In genomic region chrX:104270212-104270611, GRCh38 we compare ENCODE assay signal across 25 cellular contexts. TPM values are rescaled to one million over a fixed set of nuclear protein-coding genes. Genes with fewer than 3 reads are reported as not detected.
DNase-seq lines count a peak whose midpoint lies in the region; ATAC-seq and TF ChIP-seq lines count a peak whose summit lies in the region.
"Had no signal": no experiment of that assay in that cellular context is flagged by ENCODE, and none has a peak within 500 bp of the region (broad histone marks: within the 10 kb centered on the region; RNA-seq: fewer than 3 reads in every experiment).

No MANE protein-coding gene starts in this region.

- H3K4me3 ChIP-seq in GM23338, result no peak overlapping the region
- no peak overlapping the region for H3K4me3 ChIP-seq in naive thymus-derived CD4-positive, alpha-beta T cell (ENCODE audit: low read length)
- H3K4me3 ChIP-seq in effector memory CD4-positive, alpha-beta T cell (ENCODE audit: insufficient read depth, low read depth, low read length, poor library complexity, severe bottlenecking), result no peak overlapping the region
- H3K4me3 ChIP-seq: HAP-1 had no signal

- BruUV-seq in Calu3 (replicated peaks; lab: Mats Ljungman, UMichigan), result no TSS peak

- no peaks in the 10 kb centered on the region for H3K4me1 Mint-ChIP-seq in Calu3 (ENCODE audit: low read depth, unreplicated experiment)
- H3K4me1 Mint-ChIP-seq in GM23338, result peaks cover 4% of the 10 kb centered on the region; the same call in 2 of the 3 replicates
- no peaks in the 10 kb centered on the region for H3K4me1 Mint-ChIP-seq in activated T-helper 17 cell treated with anti-CD3 and anti-CD28 coated beads, Interleukin-2, amount 50 U/mL, for 72 hours
- H3K4me1 Mint-ChIP-seq in naive thymus-derived CD4-positive, alpha-beta T cell, result peaks cover 0 to 5% (median 0%) of the 10 kb centered on the region in 7 donors
- H3K4me1 Mint-ChIP-seq: IgD-negative memory B cell had no signal

- H3K36me3 ChIP-seq in GM23338 (ENCODE audit: insufficient read depth), result no peaks in the 10 kb centered on the region
- H3K36me3 ChIP-seq in naive thymus-derived CD4-positive, alpha-beta T cell (ENCODE audit: control insufficient read depth in 2 of 3, insufficient read depth in 3 of 3, low read length in 3 of 3), result no peaks in the 10 kb centered on the region
- H3K36me3 ChIP-seq in effector memory CD4-positive, alpha-beta T cell (ENCODE audit: control insufficient read depth, insufficient read depth, low read length), result no peaks in the 10 kb centered on the region
- H3K36me3 ChIP-seq: gastroesophageal sphincter, HAP-1, upper lobe of left lung had no signal

- H4K20me1 ChIP-seq in GM23338 (replicated peaks; ENCODE audit: insufficient read depth), result no peaks in the 10 kb centered on the region

- H3K4me1 ChIP-seq in GM23338 (ENCODE audit: insufficient read depth), result no peaks in the 10 kb centered on the region
- H3K4me1 ChIP-seq in naive thymus-derived CD4-positive, alpha-beta T cell (ENCODE audit: control insufficient read depth in 2 of 2, insufficient read depth in 2 of 2, low read length in 2 of 2), result no peaks in the 10 kb centered on the region
- no peaks in the 10 kb centered on the region for H3K4me1 ChIP-seq in effector memory CD4-positive, alpha-beta T cell (ENCODE audit: control insufficient read depth, insufficient read depth, low read length, poor library complexity, severe bottlenecking)
- H3K4me1 ChIP-seq: gastroesophageal sphincter, HAP-1, upper lobe of left lung had no signal

- H3K4me2 ChIP-seq in GM23338, result no peak overlapping the region

- H3K27me3 ChIP-seq in GM23338 (ENCODE audit: insufficient read depth), result peaks cover 37% of the 10 kb centered on the region
- H3K27me3 ChIP-seq in naive thymus-derived CD4-positive, alpha-beta T cell (ENCODE audit: control insufficient read depth in 2 of 2, insufficient read depth in 2 of 2, low read length in 2 of 2), result no peaks in the 10 kb centered on the region
- H3K27me3 ChIP-seq in effector memory CD4-positive, alpha-beta T cell (replicated peaks; ENCODE audit: control insufficient read depth, insufficient read depth, low read length, poor library complexity, severe bottlenecking), result peaks cover 3% of the 10 kb centered on the region
- H3K27me3 ChIP-seq: upper lobe of left lung had no signal

- TF ChIP-seq CTCF in Calu3 (IDR thresholded peaks at IDR 0.05; ENCODE audit: unreplicated experiment) (peak; percentile 1), GM23338 (conservative IDR thresholded peaks at IDR 0.05; ENCODE audit: low read depth in 2 of 2) (peak in 1 of 2 experiments; percentile 20; a peak in 1 of 4 replicates)

- H3K9me3 Mint-ChIP-seq in Calu3 (ENCODE audit: low read depth, unreplicated experiment) (no peaks in the 10 kb centered on the region), GM23338 (no peaks in the 10 kb centered on the region)
- no peaks in the 10 kb centered on the region for H3K9me3 Mint-ChIP-seq in activated T-helper 17 cell treated with anti-CD3 and anti-CD28 coated beads, Interleukin-2, amount 50 U/mL, for 72 hours
- H3K9me3 Mint-ChIP-seq in naive thymus-derived CD4-positive, alpha-beta T cell, result no peaks in the 10 kb centered on the region
- H3K9me3 Mint-ChIP-seq: activated CD4-positive, alpha-beta T cell treated with anti-CD3 and anti-CD28 coated beads, Interleukin-2, amount 10 ng/mL, durations not matched to agents 7 days and 5 days; IgD-negative memory B cell had no signal

- H3F3A ChIP-seq in GM23338 (replicated peaks; ENCODE audit: low read depth), result no peaks in the 10 kb centered on the region

- H3K36me3 Mint-ChIP-seq in Calu3 (ENCODE audit: insufficient read depth, unreplicated experiment) (no peaks in the 10 kb centered on the region), GM23338 (ENCODE audit: low read depth) (no peaks in the 10 kb centered on the region)
- no peaks in the 10 kb centered on the region for H3K36me3 Mint-ChIP-seq in activated T-helper 17 cell treated with anti-CD3 and anti-CD28 coated beads, Interleukin-2, amount 50 U/mL, for 72 hours (ENCODE audit: low read depth)
- no peaks in the 10 kb centered on the region for H3K36me3 Mint-ChIP-seq in naive thymus-derived CD4-positive, alpha-beta T cell
- H3K36me3 Mint-ChIP-seq: IgD-negative memory B cell had no signal

- H2AFZ ChIP-seq in GM23338, result no peak overlapping the region

- DNase-seq in Calu3 (no peak), GM23338 (ENCODE audit: low spot score) (peak; percentile 47), NCI-H146 treated with DMSO at 0.1 percent for 48 hours (lab: John Stamatoyannopoulos, UW; ENCODE audit: unreplicated experiment) (no peak), G401 (ENCODE audit: low spot score) (no peak)
- no peak for DNase-seq in naive thymus-derived CD4-positive, alpha-beta T cell
- no peak for DNase-seq in effector memory CD4-positive, alpha-beta T cell
- no peak for DNase-seq in stimulated activated CD4-positive, alpha-beta T cell treated with anti-CD3 and anti-CD28 coated beads, Interleukin-4, amount 100 ng/mL, for 1 hour
- DNase-seq: activated effector memory CD4-positive, alpha-beta T cell treated with Interleukin-2 at 50 U/mL for 16 hours; left ventricle myocardium superior; MV-4-11; NCI-H510A; stimulated activated naive CD4-positive, alpha-beta T cell treated with Interleukin-2 at 50 U/mL for 16 hours; upper lobe of left lung had no signal

- no peaks in the 10 kb centered on the region for H3K9me3 ChIP-seq in naive thymus-derived CD4-positive, alpha-beta T cell (ENCODE audit: control insufficient read depth in 2 of 3, low read length in 3 of 3)
- no peaks in the 10 kb centered on the region for H3K9me3 ChIP-seq in effector memory CD4-positive, alpha-beta T cell (ENCODE audit: control insufficient read depth, low read length)
- H3K9me3 ChIP-seq: gastroesophageal sphincter, HAP-1, upper lobe of left lung had no signal

- H3K27me3 Mint-ChIP-seq in Calu3 (ENCODE audit: unreplicated experiment) (peaks cover 14% of the 10 kb centered on the region), GM23338 (ENCODE audit: insufficient read depth, low read depth, poor library complexity) (peaks cover 13% of the 10 kb centered on the region)
- H3K27me3 Mint-ChIP-seq in activated T-helper 17 cell treated with anti-CD3 and anti-CD28 coated beads, Interleukin-2, amount 50 U/mL, for 72 hours, result peaks cover 7% of the 10 kb centered on the region
- peaks cover 0 to 17% (median 16%) of the 10 kb centered on the region in 5 donors for H3K27me3 Mint-ChIP-seq in naive thymus-derived CD4-positive, alpha-beta T cell

- H3K27ac Mint-ChIP-seq in Calu3 (ENCODE audit: unreplicated experiment) (no peak overlapping the region), GM23338 (no peak overlapping the region)
- no peak overlapping the region for H3K27ac Mint-ChIP-seq in activated T-helper 17 cell treated with anti-CD3 and anti-CD28 coated beads, Interleukin-2, amount 50 U/mL, for 72 hours
- H3K27ac Mint-ChIP-seq in naive thymus-derived CD4-positive, alpha-beta T cell, result no peak overlapping the region
- H3K27ac Mint-ChIP-seq: activated CD4-positive, alpha-beta T cell treated with anti-CD3 and anti-CD28 coated beads, Interleukin-2, amount 10 ng/mL, durations not matched to agents 7 days and 5 days; IgD-negative memory B cell had no signal

- no peaks in the 10 kb centered on the region for H3K79me2 ChIP-seq in GM23338 (replicated peaks; ENCODE audit: insufficient read depth)

- no peaks in the 10 kb centered on the region for H3K9me2 ChIP-seq in GM23338 (ENCODE audit: insufficient read depth)

- CTCF ChIA-PET in Calu3 (lab: Charles Lee), result interaction anchor here (1.6 kb wide), 1 partner anchor 104 kb away, joined by 5 read pairs; the partner anchor contains the start of gene FAM199X
- CTCF ChIA-PET in naive thymus-derived CD4-positive, alpha-beta T cell (lab: Charles Lee), result no interaction called here

- ATAC-seq in GM23338, result peak; percentile 91
- ATAC-seq in activated T-helper 17 cell treated with anti-CD3 and anti-CD28 coated beads, Interleukin-2, amount 50 U/mL, for 72 hours (replicated peaks), result no peak
- ATAC-seq in naive thymus-derived CD4-positive, alpha-beta T cell, result no peak
- ATAC-seq: gastroesophageal sphincter had no signal

- in situ Hi-C loops in G401 (cut with HindIII; ENCODE audit: low sequenced_read_pairs), result no loop called here

- H3K27ac ChIP-seq in GM23338 (ENCODE audit: low read depth), result no peak overlapping the region
- no peak overlapping the region for H3K27ac ChIP-seq in naive thymus-derived CD4-positive, alpha-beta T cell (ENCODE audit: low read depth, low read length)
- H3K27ac ChIP-seq in effector memory CD4-positive, alpha-beta T cell (ENCODE audit: insufficient read depth, low read length, poor library complexity, severe bottlenecking), result no peak overlapping the region
- H3K27ac ChIP-seq: epithelial cell of prostate, gastroesophageal sphincter, HL-60, upper lobe of left lung had no signal

- no peak overlapping the region for H3K4me3 Mint-ChIP-seq in Calu3 (ENCODE audit: low read depth, unreplicated experiment)
- 0 out of 3 replicates have a peak overlapping the region, but pooled peaks have one; percentile 27 for H3K4me3 Mint-ChIP-seq in GM23338
- peak overlapping the region; percentile 49 for H3K4me3 Mint-ChIP-seq in activated T-helper 17 cell treated with anti-CD3 and anti-CD28 coated beads, Interleukin-2, amount 50 U/mL, for 72 hours
- H3K4me3 Mint-ChIP-seq in naive thymus-derived CD4-positive, alpha-beta T cell, result peak overlapping the region in 6 of 10 donors; percentile 11 to 55 (median 42)
- H3K4me3 Mint-ChIP-seq: IgD-negative memory B cell had no signal

- intact Hi-C loops in Calu3 (cut with micrococcal nuclease; ENCODE audit: unreplicated experiment), result no loop called here
- intact Hi-C loops in naive thymus-derived CD4-positive, alpha-beta T cell (cut with micrococcal nuclease), result loop anchor here in 1 of 2 donors (2.0 kb wide), 1 partner anchor 75 kb away; no protein-coding TSS in a partner anchor

- POLR2A ChIA-PET in naive thymus-derived CD4-positive, alpha-beta T cell (lab: Charles Lee), result no interaction called here

TF ChIP-seq in GM23338, 12 proteins besides CTCF, POLR2A, EP300 and RAD21 (continues in another document):
- TF ChIP-seq EZH2 (IDR thresholded peaks at IDR 0.05; ENCODE audit: low read depth, unreplicated experiment) (no peak), CREB1 (CRISPR knock-in tag; IDR thresholded peaks at IDR 0.05; ENCODE audit: low read depth) (no peak), ZNF114 (CRISPR knock-in tag; IDR thresholded peaks at IDR 0.05) (no peak), EZH2phosphoT487 (IDR thresholded peaks at IDR 0.05; ENCODE audit: unreplicated experiment) (no peak)

RNA-seq across cellular contexts. Expression of gene ESX1, which starts 15.5 kb away (rescaled TPM):
- total RNA-seq in Calu3 (2022), result not detected in 2 replicates
- not detected in 2 replicates for total RNA-seq in GM23338 (2014; rRNA removed; shearing (Covaris generic))
- not detected in 2 replicates for polyA plus RNA-seq in GM23338 (2016; fragmentation: Nextera tagmentation; extraction: Ambion mirVana)
- total RNA-seq in activated T-helper 17 cell treated with anti-CD3 and anti-CD28 coated beads, Interleukin-2, amount 50 U/mL, for 72 hours, result not detected
- not detected for total RNA-seq in naive thymus-derived CD4-positive, alpha-beta T cell
- polyA plus RNA-seq in naive thymus-derived CD4-positive, alpha-beta T cell, result not detected
- not detected in 2 replicates for total RNA-seq in G401 (2014; rRNA removed; shearing (Covaris generic))
- total RNA-seq: activated CD4-positive, alpha-beta T cell treated with anti-CD3 and anti-CD28 coated beads, Interleukin-2, amount 10 ng/mL, durations not matched to agents 7 days and 5 days; bronchial epithelial cell; gastroesophageal sphincter; left ventricle myocardium superior; mucosa of gallbladder; osteocyte; right cardiac atrium; upper lobe of left lung had no signal
- polyA plus RNA-seq: adipose tissue, IgD-negative memory B cell, right cardiac atrium had no signal
